Comparison of ENCODE assay signal across 8 cellular contexts in genomic region chr22:38696606-38697005, GRCh38. TPM values are rescaled to one million over a fixed set of nuclear protein-coding genes. Genes with fewer than 3 reads are reported as not detected.
DNase-seq lines count a peak whose midpoint lies in the region; ATAC-seq lines count a peak whose summit lies in the region.

No MANE protein-coding gene starts in this region.

- DNase-seq in AG08395 (ENCODE audit: low spot score), result peak; percentile 74
- peak; percentile 80 for DNase-seq in LHCN-M2 (ENCODE audit: low read depth)
- DNase-seq in activated naive CD4-positive, alpha-beta T cell treated with anti-CD3 and anti-CD28 coated beads, Interleukin-2, amount 10 ng/mL, durations not matched to agents 7 days and 5 days, result peak; percentile 50
- DNase-seq in hepatic stellate cell (ENCODE audit: low spot score), result peak; percentile 60
- DNase-seq in stimulated activated CD4-positive, alpha-beta T cell treated with anti-CD3 and anti-CD28 coated beads, Interleukin-4, amount 100 ng/mL, for 24 hours, result peak; percentile 66

- H3K4me1 Mint-ChIP-seq in activated naive CD4-positive, alpha-beta T cell treated with anti-CD3 and anti-CD28 coated beads, Interleukin-2, amount 10 ng/mL, durations not matched to agents 7 days and 5 days, result peaks cover 60% of the 10 kb centered on the region

- ATAC-seq in GM19324 (IDR thresholded peaks at IDR 0.05; ENCODE audit: low FRiP score, unreplicated experiment) (no peak), GM21515 (IDR thresholded peaks at IDR 0.05; ENCODE audit: unreplicated experiment) (no peak), HG03025 (IDR thresholded peaks at IDR 0.05; ENCODE audit: low FRiP score, unreplicated experiment) (no peak)

- peaks cover 9% of the 10 kb centered on the region for H3K27me3 Mint-ChIP-seq in activated naive CD4-positive, alpha-beta T cell treated with anti-CD3 and anti-CD28 coated beads, Interleukin-2, amount 10 ng/mL, durations not matched to agents 7 days and 5 days

- H3K9me3 Mint-ChIP-seq in activated naive CD4-positive, alpha-beta T cell treated with anti-CD3 and anti-CD28 coated beads, Interleukin-2, amount 10 ng/mL, durations not matched to agents 7 days and 5 days, result no peaks in the 10 kb centered on the region

- peak overlapping the region; percentile 93 for H3K27ac Mint-ChIP-seq in activated naive CD4-positive, alpha-beta T cell treated with anti-CD3 and anti-CD28 coated beads, Interleukin-2, amount 10 ng/mL, durations not matched to agents 7 days and 5 days

- peak overlapping the region; percentile 58 for H3K4me3 Mint-ChIP-seq in activated naive CD4-positive, alpha-beta T cell treated with anti-CD3 and anti-CD28 coated beads, Interleukin-2, amount 10 ng/mL, durations not matched to agents 7 days and 5 days

- H3K36me3 Mint-ChIP-seq in activated naive CD4-positive, alpha-beta T cell treated with anti-CD3 and anti-CD28 coated beads, Interleukin-2, amount 10 ng/mL, durations not matched to agents 7 days and 5 days, result peaks cover 48% of the 10 kb centered on the region

- CTCF ChIA-PET in activated naive CD4-positive, alpha-beta T cell treated with anti-CD3 and anti-CD28 coated beads, Interleukin-2, amount 10 ng/mL, durations not matched to agents 7 days and 5 days (lab: Charles Lee), result interaction anchor here (1.7 to 4.7 kb wide), 2 partner anchors 10 to 14 kb away, joined by 4 to 30 read pairs; partner anchors contain the start of gene TOMM22

RNA-seq across cellular contexts. Expression of gene JOSD1, which starts 4.1 kb away (rescaled TPM):
- total RNA-seq in LHCN-M2 (2014; rRNA removed), result 54.6 and 65.0 TPM in 2 replicates
- polyA plus RNA-seq in LHCN-M2 (2012), result 33.3 TPM

RNA-seq across cellular contexts. Expression of gene GTPBP1, which starts 9.1 kb away (rescaled TPM):
- total RNA-seq in LHCN-M2 (2014; rRNA removed), result 24.5 and 26.4 TPM in 2 replicates
- 20.5 TPM for polyA plus RNA-seq in LHCN-M2 (2012)

RNA-seq across cellular contexts. Expression of gene TOMM22, which starts 14.8 kb away (rescaled TPM):
- 60.9 and 74.1 TPM in 2 replicates for total RNA-seq in LHCN-M2 (2014; rRNA removed)
- polyA plus RNA-seq in LHCN-M2 (2012), result 66.0 TPM

RNA-seq across cellular contexts. Expression of gene CBY1, which starts 40.2 kb away (rescaled TPM):
- total RNA-seq in LHCN-M2 (2014; rRNA removed), result 12.4 and 16.4 TPM in 2 replicates
- 27.2 TPM for polyA plus RNA-seq in LHCN-M2 (2012)

RNA-seq across cellular contexts. Expression of gene FAM227A, which starts 40.4 kb away (rescaled TPM):
- total RNA-seq in LHCN-M2 (2014; rRNA removed), result 0.51 and 1.4 TPM in 2 replicates
- polyA plus RNA-seq in LHCN-M2 (2012), result 0.22 TPM
